9 cellular contexts compared by ENCODE assay signal in genomic region chrX:66012094-66012534, GRCh38. TPM values are rescaled to one million over a fixed set of nuclear protein-coding genes. Genes with fewer than 3 reads are reported as not detected.
A peak's percentile ranks its signal among the peaks of the same experiment; 100 is the strongest.
DNase-seq lines count a peak whose midpoint lies in the region; ATAC-seq and TF ChIP-seq lines count a peak whose summit lies in the region.
"Had no signal": no experiment of that assay in that cellular context is flagged by ENCODE, and none has a peak within 500 bp of the region (broad histone marks: within the 10 kb centered on the region; RNA-seq: fewer than 3 reads in every experiment).

No MANE protein-coding gene starts in this region.

- H3K9me3 ChIP-seq in lung (ENCODE audit: control insufficient read depth in 2 of 2, insufficient read depth in 1 of 2, low read length in 1 of 2) (no peaks in the 10 kb centered on the region), psoas muscle (no peaks in the 10 kb centered on the region), breast epithelium (no peaks in the 10 kb centered on the region)

- no peaks in the 10 kb centered on the region for H3K27me3 ChIP-seq in lung (ENCODE audit: control insufficient read depth, insufficient read depth)
- H3K27me3 ChIP-seq in psoas muscle (ENCODE audit: insufficient read depth in 3 of 3, low read length in 2 of 3), result no peaks in the 10 kb centered on the region
- H3K27me3 ChIP-seq in breast epithelium, result peaks cover 0 to 37% of the 10 kb centered on the region in 2 donors
- H3K27me3 ChIP-seq: cardiac muscle cell had no signal

- H3K4me1 ChIP-seq in lung (ENCODE audit: control insufficient read depth in 2 of 2, insufficient read depth in 2 of 2, low read length in 2 of 2) (no peaks in the 10 kb centered on the region), psoas muscle (no peaks in the 10 kb centered on the region), breast epithelium (no peaks in the 10 kb centered on the region)

- TF ChIP-seq POLR2A in NB4 (IDR thresholded peaks at IDR 0.05; ENCODE audit: extremely low read depth, insufficient read length) (no peak), breast epithelium (IDR thresholded peaks at IDR 0.05) (no peak)

- ATAC-seq in GM18858 (IDR thresholded peaks at IDR 0.05; ENCODE audit: unreplicated experiment), result peak; percentile 31
- peak; percentile 35 for ATAC-seq in HG02610 (IDR thresholded peaks at IDR 0.05; ENCODE audit: unreplicated experiment)
- ATAC-seq in lung (ENCODE audit: insufficient read depth, low FRiP score), result no peak
- ATAC-seq in psoas muscle, result no peak

- H3K27ac ChIP-seq in lung (ENCODE audit: low read depth in 1 of 2, low read length in 1 of 2) (no peak overlapping the region), psoas muscle (no peak overlapping the region), breast epithelium (no peak overlapping the region)
- H3K27ac ChIP-seq: cardiac muscle cell had no signal

- no peak for TF ChIP-seq CTCF in NB4 (IDR thresholded peaks at IDR 0.05; ENCODE audit: low read depth, low read length)
- TF ChIP-seq CTCF in lung (IDR thresholded peaks at IDR 0.05; ENCODE audit: control extremely low read depth, extremely low read depth), result no peak
- TF ChIP-seq CTCF in psoas muscle (IDR thresholded peaks at IDR 0.05), result no peak
- TF ChIP-seq CTCF in breast epithelium (IDR thresholded peaks at IDR 0.05), result no peak

- intact Hi-C loops in psoas muscle (cut with DNase I) (no loop called here), breast epithelium (cut with DNase I; ENCODE audit: low total_unique reads) (no loop called here)

- DNase-seq in NB4 (ENCODE audit: low read depth), result peak; percentile 97
- DNase-seq in lung (ENCODE audit: low spot score), result peak; percentile 43
- DNase-seq in NCI-H2029 (lab: John Stamatoyannopoulos, UW), result no peak
- no peak for DNase-seq in NCI-H1930 (lab: John Stamatoyannopoulos, UW)
- no peak for DNase-seq in psoas muscle
- DNase-seq in breast epithelium (ENCODE audit: low spot score in 2 of 2), result no peak

- peak overlapping the region; percentile 56 for H3K4me3 ChIP-seq in NB4 (ENCODE audit: low read depth, low read length)
- no peak overlapping the region for H3K4me3 ChIP-seq in lung
- H3K4me3 ChIP-seq in psoas muscle, result no peak overlapping the region
- H3K4me3 ChIP-seq in breast epithelium, result no peak overlapping the region
- H3K4me3 ChIP-seq: cardiac muscle cell had no signal

- no peaks in the 10 kb centered on the region for H3K36me3 ChIP-seq in lung (ENCODE audit: control insufficient read depth in 2 of 2, insufficient read depth in 2 of 2, low read length in 2 of 2)
- no peaks in the 10 kb centered on the region for H3K36me3 ChIP-seq in psoas muscle (ENCODE audit: insufficient read depth in 1 of 2, low read depth in 1 of 2)
- no peaks in the 10 kb centered on the region for H3K36me3 ChIP-seq in breast epithelium
- H3K36me3 ChIP-seq: cardiac muscle cell had no signal

- WGBS in lung, 2 donors, result 9 to 49% methylated on average over 1 of the region's 1 CpG
- WGBS in psoas muscle, 3 donors, result 63 to 85% (median 64%) methylated on average over 1 of the region's 1 CpG

RNA-seq across cellular contexts. Expression of gene VSIG4, which starts 27.8 kb away (rescaled TPM):
- total RNA-seq in lung, result 100 to 1,000 TPM in 1 of 2 donors, 10 to 100 TPM in 1; 13.7 to 226 TPM
- 100 to 1,000 TPM in 1 of 2 donors, 10 to 100 TPM in 1; 82.2 to 255 TPM for polyA plus RNA-seq in lung
- 10 to 100 TPM; 12.0 to 24.5 (median 14.9) TPM for total RNA-seq in psoas muscle
- 10 to 100 TPM in 1 of 3 donors, 1 to 10 TPM in 2; 5.8 to 15.1 (median 6.7) TPM for polyA plus RNA-seq in psoas muscle
- total RNA-seq in breast epithelium, result 100 to 1,000 TPM in 1 of 3 donors, 10 to 100 TPM in 2; 63.3 to 512 (median 90.0) TPM
- total RNA-seq: cardiac muscle cell had no signal
- polyA plus RNA-seq: cardiac muscle cell had no signal

Comparison
In these comparisons a context has a peak if more than half of its experiments do, and no peak if none do; other contexts are left out.
1. ATAC-seq: peak in GM18858 (single experiment) and HG02610 (single experiment); none in lung (single experiment) and psoas muscle (0 of 4).
2. DNase-seq: peak in NB4 (single experiment) and lung (single experiment); none in NCI-H2029 (single experiment), NCI-H1930 (0 of 2), psoas muscle (0 of 2) and breast epithelium (0 of 2).